18 cellular contexts compared by ENCODE assay signal in genomic region chr18:44996261-44996660, GRCh38.
DNase-seq lines count a peak whose midpoint lies in the region; ATAC-seq and TF ChIP-seq lines count a peak whose summit lies in the region.
"Had no signal": no experiment of that assay in that cellular context is flagged by ENCODE, and none has a peak within 500 bp of the region (broad histone marks: within the 10 kb centered on the region; RNA-seq: fewer than 3 reads in every experiment).

No MANE protein-coding gene starts in this region.

- H2BK15ac ChIP-seq in neuronal stem cell (ENCODE audit: low read length): no peak overlapping the region

- H2BK120ac ChIP-seq in neuronal stem cell (ENCODE audit: low read depth, low read length): no peak overlapping the region

- H3K4me1 Mint-ChIP-seq in activated T-cell treated with anti-CD3 and anti-CD28 coated beads, Interleukin-2, amount 50 U/mL, for 72 hours (ENCODE audit: low read depth): no peaks in the 10 kb centered on the region
- no peaks in the 10 kb centered on the region for H3K4me1 Mint-ChIP-seq in activated T-cell treated with anti-CD3 and anti-CD28 coated beads, Interleukin-2, amount 50 U/mL, for 24 hours (ENCODE audit: low read depth)
- H3K4me1 Mint-ChIP-seq: activated naive CD4-positive, alpha-beta T cell treated with anti-CD3 and anti-CD28 coated beads, Interleukin-2, amount 10 ng/mL, durations not matched to agents 7 days and 5 days had no signal

- DNase-seq in activated T-cell treated with anti-CD3 and anti-CD28 coated beads, Interleukin-2, amount 50 U/mL, for 72 hours: no peak
- no peak for DNase-seq in activated T-cell treated with anti-CD3 and anti-CD28 coated beads, Interleukin-2, amount 50 U/mL, for 24 hours
- DNase-seq in OCI-M1 (lab: John Stamatoyannopoulos, UW) (peak; percentile 71), HuH-7 (ENCODE audit: low spot score) (no peak), neuronal stem cell (ENCODE audit: low spot score) (no peak), left ventricle myocardium inferior (no peak)
- DNase-seq: activated CD4-positive, alpha-beta T cell treated with anti-CD3 and anti-CD28 coated beads, Interleukin-2, amount 50 U/mL, for 48 hours; activated naive CD4-positive, alpha-beta T cell treated with anti-CD3 and anti-CD28 coated beads, Interleukin-2, amount 10 ng/mL, durations not matched to agents 7 days and 5 days; Caco-2; caudate nucleus; MM.1S; NCI-H510A treated with DMSO at 0.1 percent for 48 hours; stimulated activated CD4-positive, alpha-beta T cell treated with anti-CD3 and anti-CD28 coated beads, Interleukin-2, amount 100 ng/mL, for 24 hours had no signal

- peaks cover 2 to 3% of the 10 kb centered on the region in 2 donors for H3K36me3 Mint-ChIP-seq in activated T-cell treated with anti-CD3 and anti-CD28 coated beads, Interleukin-2, amount 50 U/mL, for 72 hours (ENCODE audit: insufficient read depth in 2 of 2)
- H3K36me3 Mint-ChIP-seq in activated T-cell treated with anti-CD3 and anti-CD28 coated beads, Interleukin-2, amount 50 U/mL, for 24 hours (ENCODE audit: low read depth): no peaks in the 10 kb centered on the region
- H3K36me3 Mint-ChIP-seq: activated naive CD4-positive, alpha-beta T cell treated with anti-CD3 and anti-CD28 coated beads, Interleukin-2, amount 10 ng/mL, durations not matched to agents 7 days and 5 days had no signal

- no peak overlapping the region for H3K4ac ChIP-seq in neuronal stem cell (ENCODE audit: low read length)

- no peak overlapping the region for H3K9ac ChIP-seq in neuronal stem cell (ENCODE audit: low read depth, low read length, poor library complexity)

- H3K27ac Mint-ChIP-seq in activated T-cell treated with anti-CD3 and anti-CD28 coated beads, Interleukin-2, amount 50 U/mL, for 72 hours: peak overlapping the region; percentile 75
- no peak overlapping the region for H3K27ac Mint-ChIP-seq in activated T-cell treated with anti-CD3 and anti-CD28 coated beads, Interleukin-2, amount 50 U/mL, for 24 hours
- H3K27ac Mint-ChIP-seq: activated naive CD4-positive, alpha-beta T cell treated with anti-CD3 and anti-CD28 coated beads, Interleukin-2, amount 10 ng/mL, durations not matched to agents 7 days and 5 days; progenitor cell of endocrine pancreas had no signal

- H3K9me3 Mint-ChIP-seq in activated T-cell treated with anti-CD3 and anti-CD28 coated beads, Interleukin-2, amount 50 U/mL, for 72 hours: peaks cover 2 to 5% of the 10 kb centered on the region in 2 donors
- peaks cover 7% of the 10 kb centered on the region for H3K9me3 Mint-ChIP-seq in activated T-cell treated with anti-CD3 and anti-CD28 coated beads, Interleukin-2, amount 50 U/mL, for 24 hours

- ATAC-seq in activated T-cell treated with anti-CD3 and anti-CD28 coated beads, Interleukin-2, amount 50 U/mL, for 72 hours (replicated peaks in 1 of 2): no peak
- ATAC-seq in HG03175 (IDR thresholded peaks at IDR 0.05; ENCODE audit: unreplicated experiment) (peak; percentile 56), esophagus mucosa (no peak)
- ATAC-seq: SK-N-SH treated with all-trans-retinoic acid at 6 μM for 48 hours had no signal

- no peaks in the 10 kb centered on the region for H3K36me3 ChIP-seq in neuronal stem cell (replicated peaks in 1 of 2; ENCODE audit: control insufficient read depth in 2 of 2, insufficient read depth in 2 of 2, low read length in 2 of 2)
- H3K36me3 ChIP-seq in left ventricle myocardium inferior: no peaks in the 10 kb centered on the region

- WGBS in neuronal stem cell (ENCODE audit: extremely low coverage in 2 of 2, insufficient read length in 2 of 2, insufficient replicate concordance in 1 of 2), 2 donors: no CpG with 5 or more reads among the region's 3 CpGs

- H4K8ac ChIP-seq in neuronal stem cell (ENCODE audit: low read depth, low read length): no peak overlapping the region

- H3K4me2 ChIP-seq in neuronal stem cell (ENCODE audit: insufficient read depth, low read length, poor library complexity, severe bottlenecking): no peak overlapping the region

- H3K18ac ChIP-seq in neuronal stem cell (ENCODE audit: low read length): no peak overlapping the region

- H3K23ac ChIP-seq in neuronal stem cell (ENCODE audit: low read depth, low read length, poor library complexity): no peak overlapping the region

- no peaks in the 10 kb centered on the region for H3K27me3 Mint-ChIP-seq in activated T-cell treated with anti-CD3 and anti-CD28 coated beads, Interleukin-2, amount 50 U/mL, for 72 hours (ENCODE audit: low read depth)
- no peaks in the 10 kb centered on the region for H3K27me3 Mint-ChIP-seq in activated T-cell treated with anti-CD3 and anti-CD28 coated beads, Interleukin-2, amount 50 U/mL, for 24 hours
- H3K27me3 Mint-ChIP-seq: activated naive CD4-positive, alpha-beta T cell treated with anti-CD3 and anti-CD28 coated beads, Interleukin-2, amount 10 ng/mL, durations not matched to agents 7 days and 5 days; progenitor cell of endocrine pancreas had no signal

- H4K91ac ChIP-seq in neuronal stem cell (ENCODE audit: low read depth, low read length, poor library complexity): no peak overlapping the region

- H3K9me3 ChIP-seq in neuronal stem cell (replicated peaks in 1 of 2; ENCODE audit: control insufficient read depth in 2 of 2, insufficient read depth in 1 of 2, low read depth in 1 of 2, low read length in 2 of 2) (peaks cover 2 to 5% of the 10 kb centered on the region in 2 donors), left ventricle myocardium inferior (replicated peaks) (peaks cover 17% of the 10 kb centered on the region)
- H3K9me3 ChIP-seq: Caco-2 had no signal

- intact Hi-C loops in left ventricle myocardium inferior (cut with micrococcal nuclease): no loop called here

- H2AFZ ChIP-seq in neuronal stem cell (ENCODE audit: low read length): no peak overlapping the region

- H3K4me3 ChIP-seq in neuronal stem cell (ENCODE audit: low read length in 2 of 2): no peak overlapping the region
- no peak overlapping the region for H3K4me3 ChIP-seq in left ventricle myocardium inferior

- no peak overlapping the region for H3K4me3 Mint-ChIP-seq in activated T-cell treated with anti-CD3 and anti-CD28 coated beads, Interleukin-2, amount 50 U/mL, for 72 hours
- H3K4me3 Mint-ChIP-seq in activated T-cell treated with anti-CD3 and anti-CD28 coated beads, Interleukin-2, amount 50 U/mL, for 24 hours: no peak overlapping the region
- H3K4me3 Mint-ChIP-seq: activated naive CD4-positive, alpha-beta T cell treated with anti-CD3 and anti-CD28 coated beads, Interleukin-2, amount 10 ng/mL, durations not matched to agents 7 days and 5 days had no signal

- no peaks in the 10 kb centered on the region for H3K79me1 ChIP-seq in neuronal stem cell (ENCODE audit: low read depth, low read length)

- TF ChIP-seq CTCF in left ventricle myocardium inferior (IDR thresholded peaks at IDR 0.05; ENCODE audit: borderline replicate concordance): no peak

- no peak overlapping the region for H2BK5ac ChIP-seq in neuronal stem cell (ENCODE audit: low read length)

- no peak overlapping the region for H2BK12ac ChIP-seq in neuronal stem cell (ENCODE audit: low read length)

- H3K27me3 ChIP-seq in neuronal stem cell (ENCODE audit: control insufficient read depth in 3 of 3, insufficient read depth in 3 of 3, low read depth in 1 of 3, low read length in 3 of 3) (no peaks in the 10 kb centered on the region), left ventricle myocardium inferior (ENCODE audit: low read depth) (no peaks in the 10 kb centered on the region)

- no peak overlapping the region for H2AK5ac ChIP-seq in neuronal stem cell (ENCODE audit: low read depth, low read length)

- H3K14ac ChIP-seq in neuronal stem cell (ENCODE audit: low read length): no peak overlapping the region

- H3K27ac ChIP-seq in neuronal stem cell (replicated peaks; ENCODE audit: low read length) (no peak overlapping the region), left ventricle myocardium inferior (replicated peaks) (no peak overlapping the region)
- H3K27ac ChIP-seq: 22Rv1 had no signal

- H3K4me1 ChIP-seq in neuronal stem cell (ENCODE audit: control insufficient read depth in 2 of 2, insufficient read depth in 1 of 2, low read depth in 1 of 2, low read length in 2 of 2) (no peaks in the 10 kb centered on the region), left ventricle myocardium inferior (no peaks in the 10 kb centered on the region)
- H3K4me1 ChIP-seq: Caco-2 had no signal
